In genomic region chr7:140397784-140398750, GRCh38 we compare ENCODE assay signal across 8 cellular contexts. TPM values are rescaled to one million over a fixed set of nuclear protein-coding genes. Genes with fewer than 3 reads are reported as not detected.
A peak's percentile ranks its signal among the peaks of the same experiment; 100 is the strongest.
DNase-seq lines count a peak whose midpoint lies in the region; ATAC-seq and TF ChIP-seq lines count a peak whose summit lies in the region.

Gene SLC37A3 (minus strand): TSS chr7:140398530. CDS start chr7:140382526, 16,004 bp downstream.

- H3K4me1 Mint-ChIP-seq in activated CD4-positive, alpha-beta T cell treated with anti-CD3 and anti-CD28 coated beads, Interleukin-2, amount 10 ng/mL, durations not matched to agents 24 days and 14 days = peaks cover 30% of the 10 kb centered on the region

- no peaks in the 10 kb centered on the region for H3K9me3 Mint-ChIP-seq in activated CD4-positive, alpha-beta T cell treated with anti-CD3 and anti-CD28 coated beads, Interleukin-2, amount 10 ng/mL, durations not matched to agents 24 days and 14 days

- peak within 1 kb of the TSS; percentile 89 to 92 for H3K27ac ChIP-seq in coronary artery

- peak within 1 kb of the TSS; percentile 96 for H3K4me3 Mint-ChIP-seq in activated CD4-positive, alpha-beta T cell treated with anti-CD3 and anti-CD28 coated beads, Interleukin-2, amount 10 ng/mL, durations not matched to agents 24 days and 14 days

- H3K27ac Mint-ChIP-seq in activated CD4-positive, alpha-beta T cell treated with anti-CD3 and anti-CD28 coated beads, Interleukin-2, amount 10 ng/mL, durations not matched to agents 24 days and 14 days = peak within 1 kb of the TSS; percentile 92

- DNase-seq in ACHN = peak; percentile 92
- DNase-seq in NCI-H345 treated with DMSO at 0.1 percent for 48 hours (lab: John Stamatoyannopoulos, UW; ENCODE audit: unreplicated experiment) = peak; percentile 60
- DNase-seq in activated CD4-positive, alpha-beta T cell treated with anti-CD3 and anti-CD28 coated beads, Interleukin-2, amount 10 ng/mL, durations not matched to agents 24 days and 14 days = peak; percentile 96
- peak; percentile 81 for DNase-seq in coronary artery (ENCODE audit: low spot score)
- peak; percentile 86 to 92 for DNase-seq in left colon
- peak; percentile 89 for DNase-seq in stimulated activated CD4-positive, alpha-beta T cell treated with anti-CD3 and anti-CD28 coated beads, Interleukin-1b, Interleukin-23, amount 100 ng/mL, for 48 hours

- peaks cover 30% of the 10 kb centered on the region for H3K36me3 Mint-ChIP-seq in activated CD4-positive, alpha-beta T cell treated with anti-CD3 and anti-CD28 coated beads, Interleukin-2, amount 10 ng/mL, durations not matched to agents 24 days and 14 days (ENCODE audit: low read depth)

- intact Hi-C loops in activated CD4-positive, alpha-beta T cell treated with anti-CD3 and anti-CD28 coated beads, Interleukin-2, amount 10 ng/mL, durations not matched to agents 24 days and 14 days (cut with micrococcal nuclease) = loop anchor here (1.0 kb wide), 2 partner anchors 10 to 223 kb away; no protein-coding TSS in a partner anchor
- intact Hi-C loops in left colon (cut with DNase I, micrococcal nuclease) = no loop called here

- H3K27me3 Mint-ChIP-seq in activated CD4-positive, alpha-beta T cell treated with anti-CD3 and anti-CD28 coated beads, Interleukin-2, amount 10 ng/mL, durations not matched to agents 24 days and 14 days = no peaks in the 10 kb centered on the region

- peak within 1 kb of the TSS; percentile 90 for H3K4me3 ChIP-seq in coronary artery

- ATAC-seq in GM18873 (IDR thresholded peaks at IDR 0.05; ENCODE audit: low FRiP score, unreplicated experiment) (peak; percentile 85), HG03135 (IDR thresholded peaks at IDR 0.05; ENCODE audit: unreplicated experiment) (peak; percentile 99), left colon (peak; percentile 99)

- no peak for TF ChIP-seq CTCF in coronary artery (IDR thresholded peaks at IDR 0.05)

- in situ Hi-C loops in ACHN (cut with HindIII; ENCODE audit: low pct_ligation_motif_present, low pct_unique_long_range_greater_than_20kb, low sequenced_read_pairs) = no loop called here

RNA-seq across cellular contexts. Expression of gene SLC37A3, which starts in this region (rescaled TPM):
- 162 and 167 TPM in 2 replicates for total RNA-seq in activated CD4-positive, alpha-beta T cell treated with anti-CD3 and anti-CD28 coated beads, Interleukin-2, amount 10 ng/mL, durations not matched to agents 24 days and 14 days
- total RNA-seq in left colon = 10 to 100 TPM; 57.6 to 65.5 TPM

Comparison
In these comparisons a context has a peak if more than half of its experiments do, and no peak if none do; other contexts are left out.
1. Peak in every context shown above with its lines: DNase-seq, ATAC-seq, H3K4me3 ChIP-seq and H3K27ac ChIP-seq.